20 cellular contexts compared by ENCODE assay signal in genomic region chr12:81181701-81182100, GRCh38.
"Had no signal": no experiment of that assay in that cellular context is flagged by ENCODE, and none has a peak within 500 bp of the region (broad histone marks: within the 10 kb centered on the region; RNA-seq: fewer than 3 reads in every experiment).

No MANE protein-coding gene starts in this region.

- H3K4me1 ChIP-seq: gastroesophageal sphincter, parathyroid adenoma, prostate gland, right lobe of liver had no signal

- H3K4me3 Mint-ChIP-seq: naive B cell, nephron had no signal

- H3K27ac Mint-ChIP-seq: nephron had no signal

- H3K27me3 ChIP-seq: dorsolateral prefrontal cortex, gastroesophageal sphincter, right lobe of liver had no signal

- H3K4me1 Mint-ChIP-seq: naive B cell, nephron had no signal

- H3K4me3 ChIP-seq: coronary artery, dorsolateral prefrontal cortex, gastroesophageal sphincter, lung, prostate gland, right lobe of liver had no signal

- H3K9me3 ChIP-seq: prostate gland, right lobe of liver had no signal

- DNase-seq: dorsolateral prefrontal cortex; effector CD8-positive, alpha-beta T cell; foreskin fibroblast; glutamatergic neuron; left colon; left ventricle myocardium superior; mesendoderm; naive B cell; retina; right lobe of liver; small intestine; stimulated activated CD4-positive, alpha-beta T cell treated with anti-CD3 and anti-CD28 coated beads, Interleukin-12 subunit alpha, Interleukin-12 subunit beta, amount 100 ng/mL, for 4 hours; stimulated activated naive CD4-positive, alpha-beta T cell treated with Interleukin-2 at 50 U/mL for 16 hours; trophoblast cell had no signal

- ATAC-seq: gastroesophageal sphincter, left colon, left ventricle myocardium superior, right lobe of liver had no signal

- H3K27me3 Mint-ChIP-seq: naive B cell had no signal

- H3K36me3 ChIP-seq: prostate gland had no signal

- H3K27ac ChIP-seq: coronary artery, gastroesophageal sphincter, parathyroid adenoma, prostate gland, right lobe of liver had no signal

- H3K36me3 Mint-ChIP-seq: naive B cell had no signal
